In genomic region chr5:157155297-157155696, GRCh38 we compare ENCODE assay signal across 1 cellular context.
TF ChIP-seq lines count a peak whose summit lies in the region.

No MANE protein-coding gene starts in this region.

TF ChIP-seq in HepG2, 621 proteins besides CTCF, POLR2A, EP300 and RAD21:
- TF ChIP-seq FLYWCH1 (CRISPR knock-in tag; IDR thresholded peaks at IDR 0.05): no peak
- no peak for TF ChIP-seq FOXC1 (CRISPR knock-in tag; IDR thresholded peaks at IDR 0.05; ENCODE audit: borderline replicate concordance)
- no peak for TF ChIP-seq CENPT (CRISPR knock-in tag; IDR thresholded peaks at IDR 0.05; ENCODE audit: low read depth)
- TF ChIP-seq ZNF12 (CRISPR knock-in tag; IDR thresholded peaks at IDR 0.05): no peak
- no peak for TF ChIP-seq TOPORS (CRISPR knock-in tag; IDR thresholded peaks at IDR 0.05)
- no peak for TF ChIP-seq ZNF557 (CRISPR knock-in tag; IDR thresholded peaks at IDR 0.05)
- no peak for TF ChIP-seq GABPB1 (CRISPR knock-in tag; IDR thresholded peaks at IDR 0.05)
- no peak for TF ChIP-seq TRAFD1 (CRISPR knock-in tag; IDR thresholded peaks at IDR 0.05; ENCODE audit: borderline replicate concordance)
- no peak for TF ChIP-seq POGK (CRISPR knock-in tag; conservative IDR thresholded peaks at IDR 0.05)
- TF ChIP-seq ZFP91 (CRISPR knock-in tag; IDR thresholded peaks at IDR 0.05; ENCODE audit: borderline replicate concordance): no peak
- TF ChIP-seq IRX3 (CRISPR knock-in tag; IDR thresholded peaks at IDR 0.05; ENCODE audit: borderline replicate concordance, low read depth): no peak
- TF ChIP-seq ZNF30 (CRISPR knock-in tag; IDR thresholded peaks at IDR 0.05): no peak
- TF ChIP-seq ZNF414 (CRISPR knock-in tag; IDR thresholded peaks at IDR 0.05): no peak
- TF ChIP-seq ZNF773 (CRISPR knock-in tag; IDR thresholded peaks at IDR 0.05; ENCODE audit: borderline replicate concordance): no peak
